Comparison of ENCODE assay signal across 2 cellular contexts in genomic region chr11:62152245-62153086, GRCh38.
TF ChIP-seq lines count a peak whose summit lies in the region.

No MANE protein-coding gene starts in this region.

TF ChIP-seq in SK-N-SH, 30 proteins besides CTCF, POLR2A, EP300 and RAD21 (continued from another document):
- TF ChIP-seq FOSL2 (IDR thresholded peaks at IDR 0.05; ENCODE audit: borderline replicate concordance, low read depth) (no peak), NRF1 (IDR thresholded peaks at IDR 0.05; ENCODE audit: low read depth, low read length) (no peak), RXRA (IDR thresholded peaks at IDR 0.05; ENCODE audit: borderline replicate concordance, low read depth) (no peak), TEAD4 (IDR thresholded peaks at IDR 0.05; ENCODE audit: borderline replicate concordance, insufficient read depth) (no peak), USF2 (IDR thresholded peaks at IDR 0.05; ENCODE audit: borderline replicate concordance, low read depth, low read length) (no peak), FOXM1 (IDR thresholded peaks at IDR 0.05; ENCODE audit: low read depth) (no peak), MEF2A (IDR thresholded peaks at IDR 0.05; ENCODE audit: borderline replicate concordance, low read depth) (no peak), REST (IDR thresholded peaks at IDR 0.05; ENCODE audit: low read depth, low read length) (no peak), YY1 (IDR thresholded peaks at IDR 0.05; ENCODE audit: low read depth) (no peak), USF1 (IDR thresholded peaks at IDR 0.05; ENCODE audit: borderline replicate concordance, low read depth) (no peak), POLR2AphosphoS5 (IDR thresholded peaks at IDR 0.05; ENCODE audit: low read depth, low read length) (no peak), MXI1 (IDR thresholded peaks at IDR 0.05; ENCODE audit: low read depth, low read length) (no peak)

TF ChIP-seq in SK-N-SH treated with all-trans-retinoic acid at 6 μM for 48 hours, 23 proteins besides CTCF, POLR2A, EP300 and RAD21:
- TF ChIP-seq CSRNP3 (CRISPR knock-in tag; IDR thresholded peaks at IDR 0.05) (no peak), ISL1 (CRISPR knock-in tag; IDR thresholded peaks at IDR 0.05) (no peak), TSHZ2 (CRISPR knock-in tag; IDR thresholded peaks at IDR 0.05) (no peak), CSDC2 (CRISPR knock-in tag; IDR thresholded peaks at IDR 0.05) (no peak), ZNF565 (CRISPR knock-in tag; conservative IDR thresholded peaks at IDR 0.05; ENCODE audit: low read depth) (no peak), ZNF70 (CRISPR knock-in tag; IDR thresholded peaks at IDR 0.05) (no peak), BACH2 (CRISPR knock-in tag; IDR thresholded peaks at IDR 0.05; ENCODE audit: borderline replicate concordance) (no peak), ZC3H10 (CRISPR knock-in tag; IDR thresholded peaks at IDR 0.05) (no peak), PPARA (CRISPR knock-in tag; IDR thresholded peaks at IDR 0.05; ENCODE audit: borderline replicate concordance) (no peak), ZNF8 (CRISPR knock-in tag; IDR thresholded peaks at IDR 0.05) (no peak), ZFP3 (CRISPR knock-in tag; IDR thresholded peaks at IDR 0.05) (no peak)
